ENCODE assay signal across 17 cellular contexts in the genomic region with DNA sequence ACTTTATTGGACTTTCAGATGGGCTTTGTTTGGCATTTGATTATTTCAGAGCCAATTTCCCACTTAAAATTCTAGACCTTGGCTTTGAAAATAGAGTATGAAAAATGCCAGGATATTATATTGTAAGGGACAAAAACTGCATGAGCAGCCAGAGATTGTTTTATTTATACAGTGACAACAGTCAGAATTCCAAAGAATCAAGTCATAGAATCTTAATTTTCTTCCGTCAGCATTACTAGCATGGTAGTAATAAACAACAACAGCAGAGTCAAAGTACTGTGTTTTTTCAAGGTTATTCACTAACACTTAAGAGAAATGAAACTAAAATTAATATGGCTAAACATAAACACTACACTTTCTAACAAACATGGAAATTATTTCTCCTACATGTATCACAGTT. TPM values are rescaled to one million over a fixed set of nuclear protein-coding genes. Genes with fewer than 3 reads are reported as not detected.
DNase-seq lines count a peak whose midpoint lies in the region; ATAC-seq, FAIRE-seq and TF ChIP-seq lines count a peak whose summit lies in the region.
"Had no signal": no experiment of that assay in that cellular context is flagged by ENCODE, and none has a peak within 500 bp of the region (broad histone marks: within the 10 kb centered on the region; RNA-seq: fewer than 3 reads in every experiment).

No MANE protein-coding gene starts in this region.

- peaks cover 4% of the 10 kb centered on the region for H3K9me1 ChIP-seq in IMR-90 (ENCODE audit: insufficient read depth, low read length)

- TF ChIP-seq CTCF in A549 (IDR thresholded peaks at IDR 0.05) (no peak), IMR-90 (conservative IDR thresholded peaks at IDR 0.05; ENCODE audit: low read depth, low read length) (no peak), epithelial cell of esophagus (IDR thresholded peaks at IDR 0.05; ENCODE audit: insufficient read depth, low read depth, low read length, missing control alignments) (no peak), thyroid gland (IDR thresholded peaks at IDR 0.05) (no peak)

- intact Hi-C loops in IMR-90 (cut with micrococcal nuclease), result loop anchor here (2.0 kb wide), 1 partner anchor 35 kb away; no protein-coding TSS in a partner anchor
- intact Hi-C loops in thyroid gland (cut with DNase I), result no loop called here

- peak overlapping the region; percentile 80 to 82 for H3K27ac ChIP-seq in A549
- H3K27ac ChIP-seq in IMR-90 (ENCODE audit: insufficient read depth, low read length), result peak overlapping the region; percentile 88; the same call in 1 of the 2 replicates
- peak overlapping the region; percentile 49 for H3K27ac ChIP-seq in muscle layer of duodenum (ENCODE audit: low read length)
- H3K27ac ChIP-seq in thyroid gland, result no peak overlapping the region
- no peak overlapping the region for H3K27ac ChIP-seq in neuronal stem cell (replicated peaks; ENCODE audit: low read length)
- H3K27ac ChIP-seq: gastrocnemius medialis, tibial nerve had no signal

- TF ChIP-seq POLR2A in A549 (IDR thresholded peaks at IDR 0.05; ENCODE audit: low read length) (no peak), IMR-90 (IDR thresholded peaks at IDR 0.05; ENCODE audit: low read depth, low read length) (no peak), thyroid gland (IDR thresholded peaks at IDR 0.05) (no peak)

- H3K4ac ChIP-seq in IMR-90 (ENCODE audit: low read depth, low read length), result peak overlapping the region; percentile 91; the same call in 1 of the 2 replicates
- no peak overlapping the region for H3K4ac ChIP-seq in neuronal stem cell (ENCODE audit: low read length)

- DNase-seq in A549 (ENCODE audit: low read depth in 1 of 2, low spot score in 1 of 2) (peak in 1 of 2 experiments; percentile 34), IMR-90 (peak; percentile 51), epithelial cell of esophagus (ENCODE audit: low read depth) (peak; percentile 35), amygdala (lab: John Stamatoyannopoulos, UW) (no peak), D341Med (ENCODE audit: low spot score) (no peak), thyroid gland (no peak), neuronal stem cell (ENCODE audit: low spot score) (no peak)
- DNase-seq: activated CD4-positive, CD25-positive, alpha-beta regulatory T cell; caudate nucleus; CD8-positive, alpha-beta T cell; gastrocnemius medialis; NCI-H1436 treated with DMSO at 0.1 percent for 48 hours; NCI-H345; Right ventricle myocardium superior; stimulated activated naive CD4-positive, alpha-beta T cell had no signal

- H3K36me3 ChIP-seq in IMR-90 (ENCODE audit: control insufficient read depth, insufficient read depth, low read length), result no peaks in the 10 kb centered on the region
- H3K36me3 ChIP-seq in muscle layer of duodenum (ENCODE audit: control insufficient read depth in 1 of 2, insufficient read depth in 2 of 2, low read length in 2 of 2), result no peaks in the 10 kb centered on the region
- no peaks in the 10 kb centered on the region for H3K36me3 ChIP-seq in thyroid gland
- H3K36me3 ChIP-seq in neuronal stem cell (replicated peaks in 1 of 2; ENCODE audit: control insufficient read depth in 2 of 2, insufficient read depth in 2 of 2, low read length in 2 of 2), result no peaks in the 10 kb centered on the region
- H3K36me3 ChIP-seq: gastrocnemius medialis, tibial nerve had no signal

- no peak overlapping the region for H4K5ac ChIP-seq in IMR-90 (ENCODE audit: low read depth, low read length)

- H2BK15ac ChIP-seq in IMR-90 (ENCODE audit: low read depth, low read length), result 0 out of 3 replicates have a peak overlapping the region, but pooled peaks have one; percentile 85
- H2BK15ac ChIP-seq in neuronal stem cell (ENCODE audit: low read length), result no peak overlapping the region

- H3K4me3 ChIP-seq in A549 (peak overlapping the region; percentile 31), IMR-90 (ENCODE audit: insufficient read depth, low read depth, low read length) (no peak overlapping the region), epithelial cell of esophagus (ENCODE audit: low read length) (no peak overlapping the region), muscle layer of duodenum (ENCODE audit: low read depth in 1 of 2, low read length in 2 of 2) (peak overlapping the region in 1 of 2 donors; percentile 2), thyroid gland (replicated peaks in 1 of 3) (no peak overlapping the region), neuronal stem cell (ENCODE audit: low read length in 2 of 2) (no peak overlapping the region)
- H3K4me3 ChIP-seq: gastrocnemius medialis, tibial nerve had no signal

- H3K23ac ChIP-seq in IMR-90 (ENCODE audit: low read depth, low read length), result no peak overlapping the region
- H3K23ac ChIP-seq in neuronal stem cell (ENCODE audit: low read depth, low read length, poor library complexity), result no peak overlapping the region

- TF ChIP-seq EP300 in A549 (IDR thresholded peaks at IDR 0.05), result no peak

- H3K79me1 ChIP-seq in IMR-90 (ENCODE audit: low read depth in 1 of 2, low read length in 2 of 2) (peaks cover 22 to 48% of the 10 kb centered on the region in 2 experiments), neuronal stem cell (ENCODE audit: low read depth, low read length) (no peaks in the 10 kb centered on the region)

- in situ Hi-C loops in IMR-90 (cut with MboI; ENCODE audit: low sequenced_read_pairs), result no loop called here

- TF ChIP-seq RAD21 in A549 (conservative IDR thresholded peaks at IDR 0.05 in 1 of 2, IDR thresholded peaks at IDR 0.05 in 1 of 2) (no peak), IMR-90 (IDR thresholded peaks at IDR 0.05; ENCODE audit: low read length) (no peak)

- H4K8ac ChIP-seq in IMR-90 (ENCODE audit: low read depth in 2 of 2, low read length in 2 of 2), result peak overlapping the region in 1 of 2 experiments; percentile 67; a peak in 1 of 4 replicates
- H4K8ac ChIP-seq in neuronal stem cell (ENCODE audit: low read depth, low read length), result no peak overlapping the region

- H3K27me3 ChIP-seq in IMR-90 (ENCODE audit: control insufficient read depth, insufficient read depth, low read length) (no peaks in the 10 kb centered on the region), muscle layer of duodenum (ENCODE audit: low read depth, low read length) (no peaks in the 10 kb centered on the region), thyroid gland (no peaks in the 10 kb centered on the region), neuronal stem cell (ENCODE audit: control insufficient read depth in 3 of 3, insufficient read depth in 3 of 3, low read depth in 1 of 3, low read length in 3 of 3) (no peaks in the 10 kb centered on the region)
- H3K27me3 ChIP-seq: gastrocnemius medialis, tibial nerve had no signal

- no peak overlapping the region for H2AFZ ChIP-seq in IMR-90 (replicated peaks; ENCODE audit: low read length, poor library complexity)
- H2AFZ ChIP-seq in neuronal stem cell (ENCODE audit: low read length), result no peak overlapping the region

- no peak overlapping the region for H3K18ac ChIP-seq in IMR-90 (ENCODE audit: low read depth, low read length)
- H3K18ac ChIP-seq in neuronal stem cell (ENCODE audit: low read length), result no peak overlapping the region

- H2BK120ac ChIP-seq in IMR-90 (ENCODE audit: low read depth, low read length) (peak overlapping the region; percentile 87; the same call in 1 of the 2 replicates), neuronal stem cell (ENCODE audit: low read depth, low read length) (no peak overlapping the region)

- CTCF ChIA-PET in A549 (lab: Yijun Ruan, JAX), result interaction anchor here (0.9 to 1.7 kb wide), 3 partner anchors 13 to 55 kb away, joined by 3 to 5 read pairs (median 4); partner anchors contain the start of gene MLLT3
- CTCF ChIA-PET in IMR-90 (lab: Yijun Ruan, JAX), result no interaction called here

- H2BK5ac ChIP-seq in IMR-90 (ENCODE audit: low read depth, low read length, poor library complexity, severe bottlenecking) (peak overlapping the region; percentile 77), neuronal stem cell (ENCODE audit: low read length) (no peak overlapping the region)

- H4K91ac ChIP-seq in IMR-90 (ENCODE audit: insufficient read depth, low read depth, low read length) (peak overlapping the region; percentile 69; the same call in 1 of the 2 replicates), neuronal stem cell (ENCODE audit: low read depth, low read length, poor library complexity) (no peak overlapping the region)

- H3K56ac ChIP-seq in IMR-90 (ENCODE audit: extremely low read depth, insufficient read depth, low read length), result no peak overlapping the region

- H3K4me1 ChIP-seq in A549, result peaks cover 60% of the 10 kb centered on the region
- H3K4me1 ChIP-seq in IMR-90 (ENCODE audit: control insufficient read depth, insufficient read depth, low read length), result peaks cover 6% of the 10 kb centered on the region
- peaks cover 5 to 33% of the 10 kb centered on the region in 2 donors for H3K4me1 ChIP-seq in muscle layer of duodenum (ENCODE audit: control insufficient read depth in 1 of 2, insufficient read depth in 2 of 2, low read length in 2 of 2)
- peaks cover 35 to 47% of the 10 kb centered on the region in 2 donors for H3K4me1 ChIP-seq in thyroid gland
- H3K4me1 ChIP-seq in neuronal stem cell (ENCODE audit: control insufficient read depth in 2 of 2, insufficient read depth in 1 of 2, low read depth in 1 of 2, low read length in 2 of 2), result peaks cover 2 to 3% of the 10 kb centered on the region in 2 donors

- no peak overlapping the region for H2BK12ac ChIP-seq in neuronal stem cell (ENCODE audit: low read length)

- dilution Hi-C loops in IMR-90 (cut with HindIII; ENCODE audit: low sequenced_read_pairs, unreplicated experiment), result no loop called here

- WGBS in A549 (ENCODE audit: missing lambda C conversion rate), result 2% methylated on average over 1 of the region's 1 CpG
- no CpG with 5 or more reads among the region's 1 CpG for WGBS in IMR-90 (ENCODE audit: extremely low coverage in 2 of 2, insufficient read length in 1 of 2), 2 experiments
- 64 to 80% methylated on average over 1 of the region's 1 CpG for WGBS in thyroid gland, 2 donors
- no CpG with 5 or more reads among the region's 1 CpG for WGBS in neuronal stem cell (ENCODE audit: extremely low coverage in 2 of 2, insufficient read length in 2 of 2, insufficient replicate concordance in 1 of 2), 2 donors

- H2AK5ac ChIP-seq in IMR-90 (ENCODE audit: low read depth, low read length) (no peak overlapping the region), neuronal stem cell (ENCODE audit: low read depth, low read length) (no peak overlapping the region)

- peak overlapping the region; percentile 93 for H2BK20ac ChIP-seq in IMR-90 (ENCODE audit: low read depth, low read length)

- H3K14ac ChIP-seq in IMR-90 (replicated peaks; ENCODE audit: low read depth, low read length), result no peak overlapping the region; the same call in 1 of the 2 replicates
- H3K14ac ChIP-seq in neuronal stem cell (ENCODE audit: low read length), result no peak overlapping the region

- FAIRE-seq in A549 (lab: Jason Lieb, UNC), result peak; percentile 90

- H3K9ac ChIP-seq in IMR-90 (ENCODE audit: low read depth, low read length), result no peak overlapping the region
- no peak overlapping the region for H3K9ac ChIP-seq in neuronal stem cell (ENCODE audit: low read depth, low read length, poor library complexity)

- ATAC-seq in A549 (peak; percentile 60 to 72; a peak in 4 of 6 replicates), IMR-90 (ENCODE audit: low read depth) (peak; percentile 52)
- ATAC-seq: CD8-positive, alpha-beta T cell; gastrocnemius medialis had no signal

- POLR2A ChIA-PET in A549 (lab: Yijun Ruan, JAX), result interaction anchor here (1.0 to 1.5 kb wide), 2 partner anchors 11 to 52 kb away, joined by 3 to 5 read pairs; partner anchors contain the start of gene MLLT3
- POLR2A ChIA-PET in IMR-90 (lab: Charles Lee; ENCODE audit: unreplicated experiment), result no interaction called here

- no peaks in the 10 kb centered on the region for H3K9me3 ChIP-seq in A549
- no peaks in the 10 kb centered on the region for H3K9me3 ChIP-seq in IMR-90 (ENCODE audit: control insufficient read depth, insufficient read depth, low read length)
- H3K9me3 ChIP-seq in muscle layer of duodenum (ENCODE audit: control insufficient read depth in 1 of 2, low read length in 2 of 2), result no peaks in the 10 kb centered on the region
- H3K9me3 ChIP-seq in thyroid gland, result no peaks in the 10 kb centered on the region
- peaks cover 0 to 7% of the 10 kb centered on the region in 2 donors for H3K9me3 ChIP-seq in neuronal stem cell (replicated peaks in 1 of 2; ENCODE audit: control insufficient read depth in 2 of 2, insufficient read depth in 1 of 2, low read depth in 1 of 2, low read length in 2 of 2)
- H3K9me3 ChIP-seq: tibial nerve had no signal

- BruUV-seq in IMR-90 (replicated peaks; lab: Mats Ljungman, UMichigan), result no TSS peak

- H3K4me2 ChIP-seq in A549 (peak overlapping the region; percentile 97), IMR-90 (ENCODE audit: low read depth, low read length) (peak overlapping the region; percentile 55), neuronal stem cell (ENCODE audit: insufficient read depth, low read length, poor library complexity, severe bottlenecking) (no peak overlapping the region)

- H4K20me1 ChIP-seq in IMR-90 (ENCODE audit: insufficient read depth, low read length), result no peaks in the 10 kb centered on the region

- H2AK9ac ChIP-seq in IMR-90 (replicated peaks; ENCODE audit: low read depth, low read length, poor library complexity), result no peak overlapping the region

RNA-seq across cellular contexts. Expression of gene MLLT3, which starts 52.2 kb away (rescaled TPM):
- polyA plus RNA-seq in A549 (2011; rRNA removed) (47.6 and 50.8 TPM in 2 replicates), A549 (2017; fragmentation: RNase III; extraction: RNeasy Plus Mini Kit Qiagen cat#74134 plus additional on column Dnase treatment) (13.0 to 15.3 TPM (median 14.3 TPM) in 3 replicates), IMR-90 (2012; rRNA removed) (10.0 and 10.4 TPM in 2 replicates)
- polyA plus RNA-seq in A549 (2012; cell fraction: cytosol; rRNA removed), result 9.0 and 10.1 TPM in 2 replicates
- 3.3 and 3.6 TPM in 2 replicates for polyA plus RNA-seq in A549 (2012; cell fraction: nucleus; rRNA removed)
- 23.0 and 23.6 TPM in 2 replicates for polyA minus RNA-seq in A549 (2011; rRNA and poly(A)+ RNA removed)
- total RNA-seq in IMR-90 (2012; rRNA removed) (21.1 and 24.4 TPM in 2 replicates), thyroid gland (10 to 100 TPM; 29.8 to 51.0 (median 47.1) TPM)
- 2.4 and 2.5 TPM in 2 replicates for polyA plus RNA-seq in IMR-90 (2012; cell fraction: cytosol; rRNA removed)
- 0.95 and 8.7 TPM in 2 replicates for polyA plus RNA-seq in IMR-90 (2012; cell fraction: nucleus; rRNA removed; ENCODE audit: low replicate concordance)
- 26.2 TPM for polyA plus RNA-seq in neuronal stem cell (2013, experiment 1 of 2)
- polyA plus RNA-seq in neuronal stem cell (2013, experiment 2 of 2), result 27.1 TPM

Comparison
In these comparisons a context has a peak if more than half of its experiments do, and no peak if none do; other contexts are left out.
1. DNase-seq: peak in IMR-90 (single experiment) and epithelial cell of esophagus (single experiment); none in amygdala (0 of 56), D341Med (single experiment), thyroid gland (0 of 2) and neuronal stem cell (single experiment).
2. H3K27ac ChIP-seq: peak in A549 (2 of 2), IMR-90 (single experiment) and muscle layer of duodenum (single experiment); none in thyroid gland (0 of 3) and neuronal stem cell (single experiment).